In the genomic region with DNA sequence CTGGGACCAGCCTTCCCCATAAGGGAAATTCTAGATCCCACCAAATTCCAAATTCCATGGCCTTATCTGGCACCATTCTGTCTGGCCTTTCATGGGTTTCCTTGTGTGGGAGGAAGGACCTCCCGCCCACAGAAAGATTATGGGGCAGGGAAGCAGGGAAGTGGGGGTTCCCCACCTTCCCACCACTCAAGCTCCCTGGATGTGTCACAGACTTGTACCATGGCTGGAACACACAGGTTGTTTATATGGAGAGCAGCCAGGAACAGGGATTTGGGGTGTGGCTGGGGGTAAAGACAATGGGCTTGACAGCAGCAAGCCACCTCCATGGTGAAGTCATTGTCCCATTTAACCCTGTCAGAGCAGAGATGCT, we compare ENCODE assay signal across 1 cellular context.
TF ChIP-seq lines count a peak whose summit lies in the region.

No MANE protein-coding gene starts in this region.

TF ChIP-seq in SK-N-SH treated with all-trans-retinoic acid at 6 μM for 48 hours, 23 proteins besides CTCF, POLR2A, EP300 and RAD21 (continued from another document):
- no peak for TF ChIP-seq ARNTL (CRISPR knock-in tag; IDR thresholded peaks at IDR 0.05; ENCODE audit: borderline replicate concordance, low read depth)
- TF ChIP-seq ESRRG (CRISPR knock-in tag; IDR thresholded peaks at IDR 0.05): no peak
- TF ChIP-seq, protein P1, sequence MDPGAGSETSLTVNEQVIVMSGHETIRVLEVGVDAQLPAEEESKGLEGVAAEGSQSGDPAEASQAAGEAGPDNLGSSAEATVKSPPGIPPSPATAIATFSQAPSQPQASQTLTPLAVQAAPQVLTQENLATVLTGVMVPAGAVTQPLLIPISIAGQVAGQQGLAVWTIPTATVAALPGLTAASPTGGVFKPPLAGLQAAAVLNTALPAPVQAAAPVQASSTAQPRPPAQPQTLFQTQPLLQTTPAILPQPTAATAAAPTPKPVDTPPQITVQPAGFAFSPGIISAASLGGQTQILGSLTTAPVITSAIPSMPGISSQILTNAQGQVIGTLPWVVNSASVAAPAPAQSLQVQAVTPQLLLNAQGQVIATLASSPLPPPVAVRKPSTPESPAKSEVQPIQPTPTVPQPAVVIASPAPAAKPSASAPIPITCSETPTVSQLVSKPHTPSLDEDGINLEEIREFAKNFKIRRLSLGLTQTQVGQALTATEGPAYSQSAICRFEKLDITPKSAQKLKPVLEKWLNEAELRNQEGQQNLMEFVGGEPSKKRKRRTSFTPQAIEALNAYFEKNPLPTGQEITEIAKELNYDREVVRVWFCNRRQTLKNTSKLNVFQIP (CRISPR knock-in tag; IDR thresholded peaks at IDR 0.05; ENCODE audit: borderline replicate concordance, low read depth): no peak
- TF ChIP-seq, protein P2, sequence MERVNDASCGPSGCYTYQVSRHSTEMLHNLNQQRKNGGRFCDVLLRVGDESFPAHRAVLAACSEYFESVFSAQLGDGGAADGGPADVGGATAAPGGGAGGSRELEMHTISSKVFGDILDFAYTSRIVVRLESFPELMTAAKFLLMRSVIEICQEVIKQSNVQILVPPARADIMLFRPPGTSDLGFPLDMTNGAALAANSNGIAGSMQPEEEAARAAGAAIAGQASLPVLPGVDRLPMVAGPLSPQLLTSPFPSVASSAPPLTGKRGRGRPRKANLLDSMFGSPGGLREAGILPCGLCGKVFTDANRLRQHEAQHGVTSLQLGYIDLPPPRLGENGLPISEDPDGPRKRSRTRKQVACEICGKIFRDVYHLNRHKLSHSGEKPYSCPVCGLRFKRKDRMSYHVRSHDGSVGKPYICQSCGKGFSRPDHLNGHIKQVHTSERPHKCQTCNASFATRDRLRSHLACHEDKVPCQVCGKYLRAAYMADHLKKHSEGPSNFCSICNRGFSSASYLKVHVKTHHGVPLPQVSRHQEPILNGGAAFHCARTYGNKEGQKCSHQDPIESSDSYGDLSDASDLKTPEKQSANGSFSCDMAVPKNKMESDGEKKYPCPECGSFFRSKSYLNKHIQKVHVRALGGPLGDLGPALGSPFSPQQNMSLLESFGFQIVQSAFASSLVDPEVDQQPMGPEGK (CRISPR knock-in tag; IDR thresholded peaks at IDR 0.05; ENCODE audit: borderline replicate concordance): no peak
- TF ChIP-seq OSR1 (CRISPR knock-in tag; IDR thresholded peaks at IDR 0.05): no peak
- no peak for TF ChIP-seq ZFP3 (CRISPR knock-in tag; IDR thresholded peaks at IDR 0.05)
